In the genomic region with DNA sequence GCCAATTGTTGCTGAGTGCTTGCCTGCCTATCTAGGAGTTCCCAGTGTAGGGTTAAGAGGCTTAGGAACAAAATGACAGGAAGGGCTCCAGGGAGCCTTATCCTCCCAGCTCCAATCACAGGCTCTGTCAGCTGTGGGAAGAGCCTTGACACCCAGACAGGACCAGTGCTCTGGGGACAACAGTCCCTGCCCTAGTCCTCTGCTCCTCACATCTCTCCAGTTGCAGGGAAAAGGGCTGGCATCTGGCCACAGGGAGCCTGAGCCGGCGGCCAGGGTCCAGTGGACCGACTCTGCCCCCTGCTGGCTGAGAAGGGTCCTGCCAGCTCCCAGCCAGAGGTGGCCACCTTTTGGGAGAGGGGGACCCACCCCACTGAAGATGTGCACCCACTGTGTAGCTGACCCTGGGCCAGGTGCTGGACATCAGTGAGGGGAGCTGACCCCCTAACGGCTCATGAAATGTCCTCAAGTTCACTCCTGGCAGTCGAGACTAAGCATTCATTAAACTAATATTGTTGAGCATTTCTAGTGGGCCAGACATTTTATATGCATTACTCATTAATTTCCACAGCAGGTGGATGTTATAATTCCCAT, we compare ENCODE assay signal across 8 cellular contexts. TPM values are rescaled to one million over a fixed set of nuclear protein-coding genes. Genes with fewer than 3 reads are reported as not detected.
DNase-seq lines count a peak whose midpoint lies in the region; ATAC-seq lines count a peak whose summit lies in the region.

No MANE protein-coding gene starts in this region.

- no peak overlapping the region for H3K14ac ChIP-seq in trophoblast cell (ENCODE audit: low read length)

- no peak overlapping the region for H2AFZ ChIP-seq in trophoblast cell (ENCODE audit: insufficient read depth, low read length, poor library complexity)

- H3K79me1 ChIP-seq in trophoblast cell (ENCODE audit: low read length), result peaks cover 2% of the 10 kb centered on the region

- no peak overlapping the region for H4K12ac ChIP-seq in trophoblast cell (ENCODE audit: low read depth, low read length)

- no peaks in the 10 kb centered on the region for H3K9me3 ChIP-seq in CD8-positive, alpha-beta memory T cell (ENCODE audit: low read length)
- H3K9me3 ChIP-seq in trophoblast cell (ENCODE audit: insufficient read depth, low read depth, low read length), result no peaks in the 10 kb centered on the region

- H3K79me2 ChIP-seq in trophoblast cell (ENCODE audit: control insufficient read depth, insufficient read depth, low read length, poor library complexity), result no peaks in the 10 kb centered on the region

- no peak overlapping the region for H2AK5ac ChIP-seq in trophoblast cell (ENCODE audit: low read length)

- H3K36me3 Mint-ChIP-seq in CD8-positive, alpha-beta memory T cell, result peaks cover 0 to 37% (median 6%) of the 10 kb centered on the region in 3 donors
- H3K36me3 Mint-ChIP-seq in activated naive CD4-positive, alpha-beta T cell treated with anti-CD3 and anti-CD28 coated beads, Interleukin-2, amount 50 U/mL, for 72 hours, result peaks cover 13 to 27% of the 10 kb centered on the region in 2 donors

- H3K18ac ChIP-seq in trophoblast cell (ENCODE audit: low read length), result no peak overlapping the region

- H2BK120ac ChIP-seq in trophoblast cell (ENCODE audit: insufficient read depth, low read length, poor library complexity), result no peak overlapping the region

- H3K4me3 ChIP-seq in CD8-positive, alpha-beta memory T cell (ENCODE audit: low read length), result no peak overlapping the region
- no peak overlapping the region for H3K4me3 ChIP-seq in trophoblast cell (ENCODE audit: low read depth, low read length)

- no peak overlapping the region for H3K4ac ChIP-seq in trophoblast cell (ENCODE audit: low read depth, low read length)

- H3K9me3 Mint-ChIP-seq in CD8-positive, alpha-beta memory T cell, result no peaks in the 10 kb centered on the region
- no peaks in the 10 kb centered on the region for H3K9me3 Mint-ChIP-seq in activated naive CD4-positive, alpha-beta T cell treated with anti-CD3 and anti-CD28 coated beads, Interleukin-2, amount 50 U/mL, for 72 hours

- H3K27me3 ChIP-seq in CD8-positive, alpha-beta memory T cell (ENCODE audit: insufficient read depth, low read length, poor library complexity, severe bottlenecking), result no peaks in the 10 kb centered on the region
- no peaks in the 10 kb centered on the region for H3K27me3 ChIP-seq in trophoblast cell (ENCODE audit: insufficient read depth, low read length)

- no peak overlapping the region for H3K23ac ChIP-seq in trophoblast cell (ENCODE audit: low read length)

- peaks cover 16% of the 10 kb centered on the region for H3K36me3 ChIP-seq in CD8-positive, alpha-beta memory T cell (ENCODE audit: insufficient read depth, low read length)
- H3K36me3 ChIP-seq in trophoblast cell (ENCODE audit: control insufficient read depth in 1 of 2, insufficient read depth in 2 of 2, low read length in 2 of 2), result peaks cover 51 to 55% of the 10 kb centered on the region in 2 experiments

- ATAC-seq in activated naive CD4-positive, alpha-beta T cell treated with anti-CD3 and anti-CD28 coated beads, Interleukin-2, amount 50 U/mL, for 72 hours, result peak in 1 of 2 donors; percentile 15
- ATAC-seq in HG02759 (IDR thresholded peaks at IDR 0.05; ENCODE audit: unreplicated experiment) (no peak), GM18861 (IDR thresholded peaks at IDR 0.05; ENCODE audit: unreplicated experiment) (no peak)

- H3K27me3 Mint-ChIP-seq in CD8-positive, alpha-beta memory T cell, result no peaks in the 10 kb centered on the region

- H3K4me2 ChIP-seq in trophoblast cell (ENCODE audit: low read length), result no peak overlapping the region

- no peak overlapping the region for H4K91ac ChIP-seq in trophoblast cell (ENCODE audit: low read depth, low read length)

- H2BK12ac ChIP-seq in trophoblast cell (ENCODE audit: low read length), result no peak overlapping the region

- peak overlapping the region in 3 of 7 donors; percentile 28 to 50 (median 32) for H3K4me3 Mint-ChIP-seq in CD8-positive, alpha-beta memory T cell

- peaks cover 54 to 70% (median 55%) of the 10 kb centered on the region in 3 donors for H3K4me1 Mint-ChIP-seq in CD8-positive, alpha-beta memory T cell

- H4K8ac ChIP-seq in trophoblast cell (ENCODE audit: low read depth, low read length), result no peak overlapping the region

- CTCF ChIA-PET in CD8-positive, alpha-beta memory T cell (lab: Charles Lee), result interaction anchor here (0.5 to 7.3 kb wide), 42 partner anchors 8 to 441 kb away, joined by 3 to 88 read pairs (median 5); a partner anchor contains a TSS

- peak overlapping the region in 7 of 8 donors; percentile 50 to 98 (median 92) for H3K27ac Mint-ChIP-seq in CD8-positive, alpha-beta memory T cell
- peak overlapping the region; percentile 50 to 97 for H3K27ac Mint-ChIP-seq in activated naive CD4-positive, alpha-beta T cell treated with anti-CD3 and anti-CD28 coated beads, Interleukin-2, amount 50 U/mL, for 72 hours

- no CpG with 5 or more reads among the region's 5 CpGs for WGBS in trophoblast cell (ENCODE audit: extremely low coverage, insufficient coverage, insufficient read length)

- POLR2A ChIA-PET in CD8-positive, alpha-beta memory T cell (lab: Charles Lee), result interaction anchor here (1.0 to 1.3 kb wide), 3 partner anchors 122 to 289 kb away, joined by 3 to 4 read pairs (median 3); a partner anchor contains a TSS

- DNase-seq in CD8-positive, alpha-beta memory T cell, result peak; percentile 41 to 71 (median 57)
- peak; percentile 60 for DNase-seq in HuH-7.5 (ENCODE audit: low spot score)
- peak; percentile 49 for DNase-seq in RPMI8226
- DNase-seq in activated naive CD4-positive, alpha-beta T cell treated with anti-CD3 and anti-CD28 coated beads, Interleukin-2, amount 50 U/mL, for 72 hours (ENCODE audit: low spot score in 2 of 2), result peak; percentile 79 to 82
- DNase-seq in head of caudate nucleus, result peak; percentile 64 to 94 (median 86)
- DNase-seq in trophoblast cell, result peak; percentile 49 to 63

- H2BK5ac ChIP-seq in trophoblast cell (ENCODE audit: low read depth, low read length, poor library complexity), result no peak overlapping the region

- peaks cover 57% of the 10 kb centered on the region for H3K4me1 ChIP-seq in CD8-positive, alpha-beta memory T cell (ENCODE audit: insufficient read depth, low read length)
- H3K4me1 ChIP-seq in trophoblast cell (ENCODE audit: control insufficient read depth in 1 of 2, insufficient read depth in 2 of 2, low read length in 2 of 2), result peaks cover 2 to 4% of the 10 kb centered on the region in 2 experiments

- H3K9ac ChIP-seq in trophoblast cell (ENCODE audit: low read length), result no peak overlapping the region

- intact Hi-C loops in head of caudate nucleus (cut with DNase I), result loop anchor here (10.0 kb wide), 3 partner anchors 202 to 372 kb away; a partner anchor contains a TSS

- H3K27ac ChIP-seq in CD8-positive, alpha-beta memory T cell (ENCODE audit: low read depth, low read length), result no peak overlapping the region
- H3K27ac ChIP-seq in trophoblast cell (ENCODE audit: low read depth, low read length), result no peak overlapping the region

RNA-seq across cellular contexts. Expression of a gene that starts 17.6 kb away (rescaled TPM):
- 10 to 100 TPM; 29.4 to 30.4 TPM for total RNA-seq in CD8-positive, alpha-beta memory T cell
- polyA plus RNA-seq in CD8-positive, alpha-beta memory T cell, result 28.0 TPM
- 10 to 100 TPM; 20.7 to 26.6 TPM for total RNA-seq in activated naive CD4-positive, alpha-beta T cell treated with anti-CD3 and anti-CD28 coated beads, Interleukin-2, amount 50 U/mL, for 72 hours
- polyA plus RNA-seq in trophoblast cell (2013), result 17.3 and 17.4 TPM in 2 replicates
